Comparison of ENCODE assay signal across 8 cellular contexts in genomic region chr5:148687427-148687826, GRCh38.
DNase-seq lines count a peak whose midpoint lies in the region; ATAC-seq and TF ChIP-seq lines count a peak whose summit lies in the region.

No MANE protein-coding gene starts in this region.

- no peak overlapping the region for H3K27ac Mint-ChIP-seq in activated T-cell treated with anti-CD3 and anti-CD28 coated beads, Interleukin-2, amount 50 U/mL, for 24 hours

- H3K4me1 ChIP-seq in DOHH2 (ENCODE audit: control insufficient read depth, low read length) = no peaks in the 10 kb centered on the region

- peaks cover 34% of the 10 kb centered on the region for H3K27me3 Mint-ChIP-seq in activated T-cell treated with anti-CD3 and anti-CD28 coated beads, Interleukin-2, amount 50 U/mL, for 24 hours

- no peaks in the 10 kb centered on the region for H3K9me3 ChIP-seq in DOHH2 (ENCODE audit: control insufficient read depth, insufficient read depth, low read length)

- H3K9me2 ChIP-seq in DOHH2 (replicated peaks; ENCODE audit: control insufficient read depth, low read length) = no peaks in the 10 kb centered on the region

- peaks cover 3% of the 10 kb centered on the region for H3K9me3 Mint-ChIP-seq in activated T-cell treated with anti-CD3 and anti-CD28 coated beads, Interleukin-2, amount 50 U/mL, for 24 hours

- no peak overlapping the region for H3K4me2 ChIP-seq in DOHH2 (ENCODE audit: low read length)

- peak; percentile 25 for DNase-seq in SKM-1 treated with dmso at 0.1 percent for 144 hours (lab: John Stamatoyannopoulos, UW; ENCODE audit: unreplicated experiment)
- peak; percentile 55 for DNase-seq in iris pigment epithelial cell (ENCODE audit: low read depth)
- no peak for DNase-seq in coronary artery (ENCODE audit: low spot score)
- no peak for DNase-seq in CD1c-positive myeloid dendritic cell (ENCODE audit: extremely low spot score)
- no peak for DNase-seq in activated T-cell treated with anti-CD3 and anti-CD28 coated beads, Interleukin-2, amount 50 U/mL, for 24 hours

- TF ChIP-seq CTCF in DOHH2 (IDR thresholded peaks at IDR 0.05; ENCODE audit: low read depth, low read length, poor library complexity, severe bottlenecking) (peak; percentile 77), coronary artery (IDR thresholded peaks at IDR 0.05) (no peak)

- H3K4me3 ChIP-seq in DOHH2 (ENCODE audit: low read length) (no peak overlapping the region), coronary artery (no peak overlapping the region)

- no peak overlapping the region for H3K27ac ChIP-seq in DOHH2 (ENCODE audit: low read depth, low read length)
- H3K27ac ChIP-seq in coronary artery = no peak overlapping the region

- H3F3A ChIP-seq in DOHH2 (ENCODE audit: control insufficient read depth, insufficient read depth) = no peaks in the 10 kb centered on the region

- H3K27me3 ChIP-seq in DOHH2 (ENCODE audit: control insufficient read depth, low read length) = peaks cover 3% of the 10 kb centered on the region; the same call in 1 of the 2 replicates

- peak; percentile 93 for ATAC-seq in GM19452 (IDR thresholded peaks at IDR 0.05; ENCODE audit: unreplicated experiment)
- peak; percentile 95 for ATAC-seq in HG03378 (IDR thresholded peaks at IDR 0.05; ENCODE audit: unreplicated experiment)

- H3K4me3 Mint-ChIP-seq in activated T-cell treated with anti-CD3 and anti-CD28 coated beads, Interleukin-2, amount 50 U/mL, for 24 hours = no peak overlapping the region

- H3K4me1 Mint-ChIP-seq in activated T-cell treated with anti-CD3 and anti-CD28 coated beads, Interleukin-2, amount 50 U/mL, for 24 hours (ENCODE audit: low read depth) = peaks cover 7% of the 10 kb centered on the region

- no peaks in the 10 kb centered on the region for H3K36me3 Mint-ChIP-seq in activated T-cell treated with anti-CD3 and anti-CD28 coated beads, Interleukin-2, amount 50 U/mL, for 24 hours (ENCODE audit: low read depth)

- no peaks in the 10 kb centered on the region for H3K36me3 ChIP-seq in DOHH2 (ENCODE audit: control insufficient read depth, low read length)

- no peaks in the 10 kb centered on the region for H3K79me2 ChIP-seq in DOHH2 (ENCODE audit: control insufficient read depth, low read length)

- H4K20me1 ChIP-seq in DOHH2 (ENCODE audit: control insufficient read depth, insufficient read depth, low read depth, low read length) = no peaks in the 10 kb centered on the region

Comparison
In these comparisons a context has a peak if more than half of its experiments do, and no peak if none do; other contexts are left out.
1. DNase-seq: peak in SKM-1 treated with dmso at 0.1 percent for 144 hours (single experiment) and iris pigment epithelial cell (single experiment); none in coronary artery (single experiment), CD1c-positive myeloid dendritic cell (single experiment) and activated T-cell treated with anti-CD3 and anti-CD28 coated beads, Interleukin-2, amount 50 U/mL, for 24 hours (single experiment).